ENCODE assay signal across 16 cellular contexts in genomic region chr4:140693577-140693976, GRCh38.
DNase-seq lines count a peak whose midpoint lies in the region; FAIRE-seq and TF ChIP-seq lines count a peak whose summit lies in the region.
"Had no signal": no experiment of that assay in that cellular context is flagged by ENCODE, and none has a peak within 500 bp of the region (broad histone marks: within the 10 kb centered on the region; RNA-seq: fewer than 3 reads in every experiment).

No MANE protein-coding gene starts in this region.

- H3K36me3 ChIP-seq in small intestine (ENCODE audit: control insufficient read depth in 2 of 2, insufficient read depth in 2 of 2, low read length in 2 of 2), result no peaks in the 10 kb centered on the region

- H3K36me3 Mint-ChIP-seq in progenitor cell of endocrine pancreas (ENCODE audit: insufficient read depth), result peaks cover 8% of the 10 kb centered on the region

- FAIRE-seq in GM18507 (lab: Jason Lieb, UNC), result peak; percentile 31
- no peak for FAIRE-seq in small intestine (lab: Jason Lieb, UNC)
- FAIRE-seq: GM12891, H1 had no signal

- DNase-seq in GM18507 (ENCODE audit: extremely low spot score, insufficient read length, low read depth) (no peak), amniotic epithelial cell (ENCODE audit: low read depth) (peak; percentile 88), iris pigment epithelial cell (ENCODE audit: low read depth) (peak; percentile 76), small intestine (peak; percentile 15), progenitor cell of endocrine pancreas (ENCODE audit: low spot score, unreplicated experiment) (no peak), SW480 (ENCODE audit: low spot score) (no peak)
- DNase-seq in activated effector memory CD4-positive, alpha-beta T cell treated with Interleukin-2 at 50 U/mL for 16 hours, result no peak
- DNase-seq: GF-D8, KG1, NCI-H1436 treated with DMSO at 0.1 percent for 48 hours, NCI-H2029 treated with DMSO at 0.1 percent for 48 hours, NCI-H2171 treated with DMSO at 0.1 percent for 48 hours, NCI-H82 had no signal

- no peaks in the 10 kb centered on the region for H3K27me3 ChIP-seq in small intestine (ENCODE audit: control insufficient read depth in 2 of 2, insufficient read depth in 2 of 2, low read length in 2 of 2)

- H3K4me3 ChIP-seq in small intestine (ENCODE audit: low read depth in 1 of 2, low read length in 2 of 2), result no peak overlapping the region

- peaks cover 21% of the 10 kb centered on the region for H3K4me1 Mint-ChIP-seq in progenitor cell of endocrine pancreas (ENCODE audit: low read depth)

- no peak overlapping the region for H3K4me3 Mint-ChIP-seq in progenitor cell of endocrine pancreas (ENCODE audit: low read depth)

- no peaks in the 10 kb centered on the region for H3K9me3 Mint-ChIP-seq in progenitor cell of endocrine pancreas (ENCODE audit: low read depth)

- H3K4me1 ChIP-seq in small intestine (ENCODE audit: control insufficient read depth in 2 of 2, insufficient read depth in 1 of 2, low read depth in 1 of 2, low read length in 1 of 2), result peaks cover 0 to 2% of the 10 kb centered on the region in 2 donors

- H3K27ac Mint-ChIP-seq in progenitor cell of endocrine pancreas, result no peak overlapping the region

- H3K27me3 Mint-ChIP-seq in progenitor cell of endocrine pancreas, result no peaks in the 10 kb centered on the region

- no peaks in the 10 kb centered on the region for H3K9me3 ChIP-seq in small intestine (ENCODE audit: control insufficient read depth, low read depth)

- H3K27ac ChIP-seq in small intestine (ENCODE audit: low read depth in 1 of 2, low read length in 1 of 2), result no peak overlapping the region
- H3K27ac ChIP-seq: C4-2B had no signal

- TF ChIP-seq CTCF in progenitor cell of endocrine pancreas (IDR thresholded peaks at IDR 0.05; ENCODE audit: unreplicated experiment), result no peak

Comparison
In these comparisons a context has a peak if more than half of its experiments do, and no peak if none do; other contexts are left out.
1. DNase-seq: peak in amniotic epithelial cell (single experiment), iris pigment epithelial cell (single experiment) and small intestine (single experiment); none in GM18507 (single experiment), activated effector memory CD4-positive, alpha-beta T cell treated with Interleukin-2 at 50 U/mL for 16 hours (single experiment), progenitor cell of endocrine pancreas (single experiment) and SW480 (single experiment).